8 cellular contexts compared by ENCODE assay signal in the genomic region with DNA sequence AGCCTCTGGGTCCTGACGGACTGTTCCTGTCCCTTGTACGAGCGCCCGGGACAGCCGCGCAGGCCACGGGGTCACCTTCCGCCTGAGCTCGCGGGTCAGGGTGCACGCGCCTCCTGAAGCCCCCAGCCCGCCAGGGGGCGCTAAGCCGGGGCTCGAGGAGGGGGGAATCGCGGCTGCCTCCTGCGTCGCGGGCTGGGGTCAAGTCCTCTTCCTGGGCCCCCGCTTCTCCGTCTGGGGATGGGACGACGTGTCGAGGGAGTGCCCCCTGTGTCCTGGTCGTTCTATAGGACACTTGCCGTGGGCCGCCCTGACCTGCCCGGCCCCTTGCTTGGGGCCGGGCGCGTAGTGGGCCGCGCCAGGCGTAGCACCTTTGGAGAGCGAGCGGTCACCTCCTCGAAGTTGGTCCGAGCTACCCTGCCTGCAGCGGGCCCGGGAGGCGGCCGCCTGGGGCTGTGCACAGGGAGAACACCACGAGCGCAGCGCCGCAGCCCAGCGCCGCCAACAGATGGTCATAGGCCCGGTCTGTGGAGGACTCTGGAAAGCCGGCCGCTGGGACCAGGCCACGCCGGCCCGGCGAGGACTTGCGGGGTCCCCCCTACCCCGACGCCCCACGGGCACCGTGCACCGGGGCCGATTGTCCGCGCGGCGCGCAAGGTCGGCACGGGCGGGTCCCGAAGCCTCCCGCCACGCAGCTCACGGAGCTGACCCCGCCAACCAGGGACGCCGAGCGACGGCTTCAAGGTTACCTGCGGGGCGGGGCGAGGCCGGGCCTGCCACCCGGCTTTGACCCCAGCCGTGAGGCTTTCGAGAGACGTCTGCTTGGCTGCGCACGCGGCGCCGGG. TPM values are rescaled to one million over a fixed set of nuclear protein-coding genes. Genes with fewer than 3 reads are reported as not detected.
A peak's percentile ranks its signal among the peaks of the same experiment; 100 is the strongest.
DNase-seq lines count a peak whose midpoint lies in the region; ATAC-seq and TF ChIP-seq lines count a peak whose summit lies in the region.

No MANE protein-coding gene starts in this region.

- no peak overlapping the region for H3K27ac Mint-ChIP-seq in CD4-positive, alpha-beta T cell
- H3K27ac Mint-ChIP-seq in HFFc6 = no peak overlapping the region

- H3K4me3 Mint-ChIP-seq in CD4-positive, alpha-beta T cell = peak overlapping the region; percentile 86
- peak overlapping the region; percentile 66 for H3K4me3 Mint-ChIP-seq in HFFc6

- H3K4me1 ChIP-seq in esophagus muscularis mucosa = peaks cover 39 to 60% (median 57%) of the 10 kb centered on the region in 4 donors

- POLR2A ChIA-PET in CD4-positive, alpha-beta T cell (lab: Charles Lee) = interaction anchor here (1.2 to 4.6 kb wide), 6 partner anchors 24 to 934 kb away, joined by 3 to 52 read pairs (median 5); no protein-coding TSS in a partner anchor

- WGBS in esophagus muscularis mucosa = 0% methylated on average over 38 of the region's 94 CpGs

- peak; percentile 47 for ATAC-seq in CD4-positive, alpha-beta T cell (ENCODE audit: poor library complexity)
- ATAC-seq in GM19467 (IDR thresholded peaks at IDR 0.05; ENCODE audit: unreplicated experiment) = no peak

- no peaks in the 10 kb centered on the region for H3K9me3 ChIP-seq in CD4-positive, alpha-beta T cell (ENCODE audit: control insufficient read depth, low read length)
- no peaks in the 10 kb centered on the region for H3K9me3 ChIP-seq in esophagus muscularis mucosa

- H3K36me3 Mint-ChIP-seq in CD4-positive, alpha-beta T cell (ENCODE audit: low read depth) = no peaks in the 10 kb centered on the region
- H3K36me3 Mint-ChIP-seq in HFFc6 (ENCODE audit: low read depth) = no peaks in the 10 kb centered on the region

- CTCF ChIA-PET in CD4-positive, alpha-beta T cell (lab: Charles Lee) = interaction anchor here (0.6 to 5.1 kb wide), 19 partner anchors 9 to 397 kb away, joined by 3 to 86 read pairs (median 4); no protein-coding TSS in a partner anchor

- H3K36me3 ChIP-seq in esophagus muscularis mucosa = no peaks in the 10 kb centered on the region

- peaks cover 69% of the 10 kb centered on the region for H3K27me3 ChIP-seq in CD4-positive, alpha-beta T cell (ENCODE audit: control insufficient read depth, insufficient read depth, low read length)
- H3K27me3 ChIP-seq in esophagus muscularis mucosa = peaks cover 0 to 40% (median 0%) of the 10 kb centered on the region in 4 donors

- peak overlapping the region; percentile 62 to 68 (median 65) for H3K4me3 ChIP-seq in esophagus muscularis mucosa

- H3K27me3 Mint-ChIP-seq in CD4-positive, alpha-beta T cell = peaks cover 56% of the 10 kb centered on the region
- H3K27me3 Mint-ChIP-seq in HFFc6 (ENCODE audit: insufficient read depth) = peaks cover 53% of the 10 kb centered on the region

- H3K4me1 Mint-ChIP-seq in CD4-positive, alpha-beta T cell (ENCODE audit: low read depth) = peaks cover 21% of the 10 kb centered on the region
- H3K4me1 Mint-ChIP-seq in HFFc6 (ENCODE audit: low read depth) = peaks cover 13% of the 10 kb centered on the region; the same call in 1 of the 2 replicates

- TF ChIP-seq CTCF in CD4-positive, alpha-beta T cell (IDR thresholded peaks at IDR 0.05) = peak; percentile 90
- TF ChIP-seq CTCF in HFFc6 (IDR thresholded peaks at IDR 0.05) (peak; percentile 93), esophagus muscularis mucosa (IDR thresholded peaks at IDR 0.05) (peak; percentile 71 to 77 (median 74))

- H3K9me3 Mint-ChIP-seq in CD4-positive, alpha-beta T cell = no peaks in the 10 kb centered on the region
- no peaks in the 10 kb centered on the region for H3K9me3 Mint-ChIP-seq in HFFc6

- TF ChIP-seq POLR2A in esophagus muscularis mucosa (IDR thresholded peaks at IDR 0.05; ENCODE audit: low read depth) = no peak

- TF ChIP-seq EP300 in esophagus muscularis mucosa (IDR thresholded peaks at IDR 0.05) = no peak

- intact Hi-C loops in CD4-positive, alpha-beta T cell (cut with DNase I, micrococcal nuclease) = loop anchor here (1.0 to 10.0 kb wide), 7 partner anchors 26 to 473 kb away; a partner anchor contains a TSS
- intact Hi-C loops in esophagus muscularis mucosa (cut with DNase I) = loop anchor here (10.0 kb wide), 1 partner anchor 236 kb away; a partner anchor contains a TSS

- DNase-seq in CD4-positive, alpha-beta T cell = peak; percentile 64 to 81 (median 71)
- no peak for DNase-seq in HFFc6
- peak; percentile 40 for DNase-seq in NOMO-1 treated with dmso at 0.1 percent for 144 hours (lab: John Stamatoyannopoulos, UW; ENCODE audit: unreplicated experiment)
- DNase-seq in activated T-cell treated with anti-CD3 and anti-CD28 coated beads for 24 hours (ENCODE audit: low read depth) = peak; percentile 61
- peak; percentile 93 for DNase-seq in esophagus muscularis mucosa (ENCODE audit: extremely low spot score)
- DNase-seq in myocyte (ENCODE audit: low read depth) = peak; percentile 65
- peak; percentile 62 for DNase-seq in stimulated activated CD8-positive, alpha-beta memory T cell treated with anti-CD3 and anti-CD28 coated beads, Interleukin-7, amount 100 ng/mL, for 24 hours (ENCODE audit: low read depth)

- H3K27ac ChIP-seq in CD4-positive, alpha-beta T cell (ENCODE audit: low read depth, low read length) = no peak overlapping the region
- H3K27ac ChIP-seq in esophagus muscularis mucosa (replicated peaks in 1 of 4) = peak overlapping the region; percentile 15 to 70 (median 26)

RNA-seq across cellular contexts. Expression of a gene that starts 2.7 kb away (rescaled TPM):
- total RNA-seq in CD4-positive, alpha-beta T cell = 1 to 10 TPM in 1 of 2 experiments, under 1 TPM in 1; 0.30 to 1.2 TPM
- total RNA-seq in HFFc6 (2021; fragmentation: NEBNext Ultra II Directional; extraction: Animal tissue kit (Norgen Biotek cat#: 25700)) = not detected
- total RNA-seq in esophagus muscularis mucosa (10 to 100 TPM in 2 of 4 donors, 1 to 10 TPM in 2; 3.7 to 11.0 (median 7.7) TPM), myocyte (0.24 TPM in 1 of 2 replicates, not detected in the other)
- polyA plus RNA-seq in myocyte (2012) = 0.24 TPM
